ENCODE assay signal across 10 cellular contexts in genomic region chr2:25419678-25420242, GRCh38.
DNase-seq lines count a peak whose midpoint lies in the region; ATAC-seq and TF ChIP-seq lines count a peak whose summit lies in the region.
"Had no signal": no experiment of that assay in that cellular context is flagged by ENCODE, and none has a peak within 500 bp of the region (broad histone marks: within the 10 kb centered on the region; RNA-seq: fewer than 3 reads in every experiment).

No MANE protein-coding gene starts in this region.

- no peak for TF ChIP-seq CTCF in upper lobe of left lung (IDR thresholded peaks at IDR 0.05)

- no peak overlapping the region for H3K27ac ChIP-seq in upper lobe of left lung

- no peaks in the 10 kb centered on the region for H3K36me3 ChIP-seq in upper lobe of left lung

- H3K4me1 ChIP-seq in upper lobe of left lung: peaks cover 0 to 3% (median 0%) of the 10 kb centered on the region in 4 donors

- H3K27me3 ChIP-seq in upper lobe of left lung: no peaks in the 10 kb centered on the region
- H3K27me3 ChIP-seq: tibial nerve had no signal

- DNase-seq in memory B cell (ENCODE audit: low spot score in 2 of 2): peak; percentile 64 to 78
- no peak for DNase-seq in DMS79 (lab: John Stamatoyannopoulos, UW)
- no peak for DNase-seq in Ammon's horn (ENCODE audit: low spot score)
- DNase-seq in activated effector memory CD4-positive, alpha-beta T cell treated with anti-CD3 and anti-CD28 coated beads, Interleukin-2, amount 50 U/mL, for 16 hours: no peak
- DNase-seq in upper lobe of left lung: no peak

- H3K9me3 ChIP-seq in upper lobe of left lung: no peaks in the 10 kb centered on the region
- H3K9me3 ChIP-seq: tibial nerve had no signal

- ATAC-seq in GM18520 (IDR thresholded peaks at IDR 0.05; ENCODE audit: unreplicated experiment) (peak; percentile 62), GM21528 (IDR thresholded peaks at IDR 0.05; ENCODE audit: low FRiP score, unreplicated experiment) (peak; percentile 63), HG03432 (IDR thresholded peaks at IDR 0.05; ENCODE audit: unreplicated experiment) (peak; percentile 71), memory B cell (ENCODE audit: low read depth) (peak; percentile 72), upper lobe of left lung (ENCODE audit: low FRiP score in 2 of 2) (no peak)

- H3K36me3 Mint-ChIP-seq in memory B cell: peaks cover 3% of the 10 kb centered on the region

- no peaks in the 10 kb centered on the region for H3K27me3 Mint-ChIP-seq in memory B cell
- H3K27me3 Mint-ChIP-seq: dendritic cell treated with granulocyte-macrophage colony-stimulating factor and Interleukin-4, amounts not matched to agents 40 ng/mL and 50 ng/mL, for 4 days had no signal

- H3K9me3 Mint-ChIP-seq in memory B cell: peaks cover 4% of the 10 kb centered on the region
- H3K9me3 Mint-ChIP-seq: dendritic cell treated with granulocyte-macrophage colony-stimulating factor and Interleukin-4, amounts not matched to agents 40 ng/mL and 50 ng/mL, for 4 days had no signal

- no peak for TF ChIP-seq POLR2A in upper lobe of left lung (IDR thresholded peaks at IDR 0.05)

- no peak for TF ChIP-seq EP300 in upper lobe of left lung (IDR thresholded peaks at IDR 0.05)

- peak overlapping the region; percentile 84 for H3K4me3 Mint-ChIP-seq in memory B cell
- H3K4me3 Mint-ChIP-seq: dendritic cell treated with granulocyte-macrophage colony-stimulating factor and Interleukin-4, amounts not matched to agents 40 ng/mL and 50 ng/mL, for 4 days had no signal

- 91 to 93% methylated on average over 10 of the region's 10 CpGs for WGBS in upper lobe of left lung, 2 donors

- H3K4me3 ChIP-seq in upper lobe of left lung: no peak overlapping the region
- H3K4me3 ChIP-seq: tibial nerve had no signal

- peaks cover 51% of the 10 kb centered on the region for H3K4me1 Mint-ChIP-seq in memory B cell

- H3K27ac Mint-ChIP-seq in memory B cell: peak overlapping the region; percentile 100

Comparison
In these comparisons a context has a peak if more than half of its experiments do, and no peak if none do; other contexts are left out.
1. ATAC-seq: peak in GM18520 (single experiment), GM21528 (single experiment), HG03432 (single experiment) and memory B cell (single experiment); none in upper lobe of left lung (0 of 2).
2. DNase-seq: peak in memory B cell (2 of 2); none in DMS79 (single experiment), Ammon's horn (single experiment), activated effector memory CD4-positive, alpha-beta T cell treated with anti-CD3 and anti-CD28 coated beads, Interleukin-2, amount 50 U/mL, for 16 hours (single experiment) and upper lobe of left lung (0 of 2).